1 cellular context compared by ENCODE assay signal in the genomic region with DNA sequence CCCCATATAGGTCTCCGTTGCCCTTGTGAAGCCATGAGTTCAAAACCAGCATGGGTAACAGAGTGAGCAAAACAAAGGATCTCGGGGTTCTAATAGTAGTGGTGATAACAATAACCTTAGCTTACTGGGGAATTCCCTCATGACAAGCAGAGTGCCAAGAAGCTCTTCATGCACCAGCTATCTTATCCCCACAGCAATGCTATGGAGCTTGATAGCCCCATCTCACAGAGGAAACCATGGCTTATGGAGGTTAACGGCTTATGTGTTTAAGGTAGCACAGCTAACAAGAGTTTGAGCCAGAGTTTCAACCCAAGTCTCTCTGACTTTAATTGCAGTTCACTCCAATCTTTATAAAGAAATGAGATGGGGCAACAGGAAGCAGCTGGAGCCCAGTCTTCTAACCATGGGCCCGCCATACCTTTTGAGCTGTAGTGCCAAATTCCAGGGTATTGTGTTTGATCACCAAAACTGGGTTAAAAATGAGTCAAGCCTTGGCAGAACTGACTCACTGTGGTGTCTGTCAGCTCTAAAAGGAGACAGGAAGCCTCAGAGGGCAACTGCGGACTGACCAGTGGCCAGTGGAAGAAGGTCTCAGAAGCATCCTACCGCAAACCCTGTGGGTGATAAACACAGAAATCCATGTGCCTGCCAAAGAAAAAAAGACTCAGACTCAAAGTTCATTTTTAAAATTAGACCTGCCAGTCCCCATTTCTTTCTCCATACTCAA.
TF ChIP-seq lines count a peak whose summit lies in the region.

No MANE protein-coding gene starts in this region.

TF ChIP-seq in K562, 482 proteins besides CTCF, POLR2A, EP300 and RAD21 (continued from another document and continues in another):
- no peak for TF ChIP-seq FOXO4 (CRISPR knock-in tag; IDR thresholded peaks at IDR 0.05)
- no peak for TF ChIP-seq ZNF445 (CRISPR knock-in tag; IDR thresholded peaks at IDR 0.05; ENCODE audit: low read depth)
- TF ChIP-seq, protein P1, sequence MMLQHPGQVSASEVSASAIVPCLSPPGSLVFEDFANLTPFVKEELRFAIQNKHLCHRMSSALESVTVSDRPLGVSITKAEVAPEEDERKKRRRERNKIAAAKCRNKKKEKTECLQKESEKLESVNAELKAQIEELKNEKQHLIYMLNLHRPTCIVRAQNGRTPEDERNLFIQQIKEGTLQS (IDR thresholded peaks at IDR 0.05) = 0 out of 2 replicates have a peak, but pooled peaks have one; percentile 25
- TF ChIP-seq, protein P1 (CRISPR knock-in tag; conservative IDR thresholded peaks at IDR 0.05) = no peak
- TF ChIP-seq, protein P2, sequence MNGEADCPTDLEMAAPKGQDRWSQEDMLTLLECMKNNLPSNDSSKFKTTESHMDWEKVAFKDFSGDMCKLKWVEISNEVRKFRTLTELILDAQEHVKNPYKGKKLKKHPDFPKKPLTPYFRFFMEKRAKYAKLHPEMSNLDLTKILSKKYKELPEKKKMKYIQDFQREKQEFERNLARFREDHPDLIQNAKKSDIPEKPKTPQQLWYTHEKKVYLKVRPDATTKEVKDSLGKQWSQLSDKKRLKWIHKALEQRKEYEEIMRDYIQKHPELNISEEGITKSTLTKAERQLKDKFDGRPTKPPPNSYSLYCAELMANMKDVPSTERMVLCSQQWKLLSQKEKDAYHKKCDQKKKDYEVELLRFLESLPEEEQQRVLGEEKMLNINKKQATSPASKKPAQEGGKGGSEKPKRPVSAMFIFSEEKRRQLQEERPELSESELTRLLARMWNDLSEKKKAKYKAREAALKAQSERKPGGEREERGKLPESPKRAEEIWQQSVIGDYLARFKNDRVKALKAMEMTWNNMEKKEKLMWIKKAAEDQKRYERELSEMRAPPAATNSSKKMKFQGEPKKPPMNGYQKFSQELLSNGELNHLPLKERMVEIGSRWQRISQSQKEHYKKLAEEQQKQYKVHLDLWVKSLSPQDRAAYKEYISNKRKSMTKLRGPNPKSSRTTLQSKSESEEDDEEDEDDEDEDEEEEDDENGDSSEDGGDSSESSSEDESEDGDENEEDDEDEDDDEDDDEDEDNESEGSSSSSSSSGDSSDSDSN (IDR thresholded peaks at IDR 0.05; ENCODE audit: borderline replicate concordance in 1 of 2, low read depth in 2 of 2, low read length in 2 of 2) = 0 out of 4 replicates have a peak, but pooled peaks of 1 of the 2 experiments have one; percentile 37
- no peak for TF ChIP-seq ZNF165 (CRISPR knock-in tag; IDR thresholded peaks at IDR 0.05; ENCODE audit: borderline replicate concordance)
- TF ChIP-seq ZNF431 (CRISPR knock-in tag; IDR thresholded peaks at IDR 0.05) = no peak
- TF ChIP-seq, protein P3, sequence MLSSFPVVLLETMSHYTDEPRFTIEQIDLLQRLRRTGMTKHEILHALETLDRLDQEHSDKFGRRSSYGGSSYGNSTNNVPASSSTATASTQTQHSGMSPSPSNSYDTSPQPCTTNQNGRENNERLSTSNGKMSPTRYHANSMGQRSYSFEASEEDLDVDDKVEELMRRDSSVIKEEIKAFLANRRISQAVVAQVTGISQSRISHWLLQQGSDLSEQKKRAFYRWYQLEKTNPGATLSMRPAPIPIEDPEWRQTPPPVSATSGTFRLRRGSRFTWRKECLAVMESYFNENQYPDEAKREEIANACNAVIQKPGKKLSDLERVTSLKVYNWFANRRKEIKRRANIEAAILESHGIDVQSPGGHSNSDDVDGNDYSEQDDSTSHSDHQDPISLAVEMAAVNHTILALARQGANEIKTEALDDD (IDR thresholded peaks at IDR 0.05) = peak; percentile 75; the same call in 1 of the 2 replicates
- TF ChIP-seq DPF2 (IDR thresholded peaks at IDR 0.05) = 0 out of 2 replicates have a peak, but pooled peaks have one; percentile 23
- TF ChIP-seq, protein P4, sequence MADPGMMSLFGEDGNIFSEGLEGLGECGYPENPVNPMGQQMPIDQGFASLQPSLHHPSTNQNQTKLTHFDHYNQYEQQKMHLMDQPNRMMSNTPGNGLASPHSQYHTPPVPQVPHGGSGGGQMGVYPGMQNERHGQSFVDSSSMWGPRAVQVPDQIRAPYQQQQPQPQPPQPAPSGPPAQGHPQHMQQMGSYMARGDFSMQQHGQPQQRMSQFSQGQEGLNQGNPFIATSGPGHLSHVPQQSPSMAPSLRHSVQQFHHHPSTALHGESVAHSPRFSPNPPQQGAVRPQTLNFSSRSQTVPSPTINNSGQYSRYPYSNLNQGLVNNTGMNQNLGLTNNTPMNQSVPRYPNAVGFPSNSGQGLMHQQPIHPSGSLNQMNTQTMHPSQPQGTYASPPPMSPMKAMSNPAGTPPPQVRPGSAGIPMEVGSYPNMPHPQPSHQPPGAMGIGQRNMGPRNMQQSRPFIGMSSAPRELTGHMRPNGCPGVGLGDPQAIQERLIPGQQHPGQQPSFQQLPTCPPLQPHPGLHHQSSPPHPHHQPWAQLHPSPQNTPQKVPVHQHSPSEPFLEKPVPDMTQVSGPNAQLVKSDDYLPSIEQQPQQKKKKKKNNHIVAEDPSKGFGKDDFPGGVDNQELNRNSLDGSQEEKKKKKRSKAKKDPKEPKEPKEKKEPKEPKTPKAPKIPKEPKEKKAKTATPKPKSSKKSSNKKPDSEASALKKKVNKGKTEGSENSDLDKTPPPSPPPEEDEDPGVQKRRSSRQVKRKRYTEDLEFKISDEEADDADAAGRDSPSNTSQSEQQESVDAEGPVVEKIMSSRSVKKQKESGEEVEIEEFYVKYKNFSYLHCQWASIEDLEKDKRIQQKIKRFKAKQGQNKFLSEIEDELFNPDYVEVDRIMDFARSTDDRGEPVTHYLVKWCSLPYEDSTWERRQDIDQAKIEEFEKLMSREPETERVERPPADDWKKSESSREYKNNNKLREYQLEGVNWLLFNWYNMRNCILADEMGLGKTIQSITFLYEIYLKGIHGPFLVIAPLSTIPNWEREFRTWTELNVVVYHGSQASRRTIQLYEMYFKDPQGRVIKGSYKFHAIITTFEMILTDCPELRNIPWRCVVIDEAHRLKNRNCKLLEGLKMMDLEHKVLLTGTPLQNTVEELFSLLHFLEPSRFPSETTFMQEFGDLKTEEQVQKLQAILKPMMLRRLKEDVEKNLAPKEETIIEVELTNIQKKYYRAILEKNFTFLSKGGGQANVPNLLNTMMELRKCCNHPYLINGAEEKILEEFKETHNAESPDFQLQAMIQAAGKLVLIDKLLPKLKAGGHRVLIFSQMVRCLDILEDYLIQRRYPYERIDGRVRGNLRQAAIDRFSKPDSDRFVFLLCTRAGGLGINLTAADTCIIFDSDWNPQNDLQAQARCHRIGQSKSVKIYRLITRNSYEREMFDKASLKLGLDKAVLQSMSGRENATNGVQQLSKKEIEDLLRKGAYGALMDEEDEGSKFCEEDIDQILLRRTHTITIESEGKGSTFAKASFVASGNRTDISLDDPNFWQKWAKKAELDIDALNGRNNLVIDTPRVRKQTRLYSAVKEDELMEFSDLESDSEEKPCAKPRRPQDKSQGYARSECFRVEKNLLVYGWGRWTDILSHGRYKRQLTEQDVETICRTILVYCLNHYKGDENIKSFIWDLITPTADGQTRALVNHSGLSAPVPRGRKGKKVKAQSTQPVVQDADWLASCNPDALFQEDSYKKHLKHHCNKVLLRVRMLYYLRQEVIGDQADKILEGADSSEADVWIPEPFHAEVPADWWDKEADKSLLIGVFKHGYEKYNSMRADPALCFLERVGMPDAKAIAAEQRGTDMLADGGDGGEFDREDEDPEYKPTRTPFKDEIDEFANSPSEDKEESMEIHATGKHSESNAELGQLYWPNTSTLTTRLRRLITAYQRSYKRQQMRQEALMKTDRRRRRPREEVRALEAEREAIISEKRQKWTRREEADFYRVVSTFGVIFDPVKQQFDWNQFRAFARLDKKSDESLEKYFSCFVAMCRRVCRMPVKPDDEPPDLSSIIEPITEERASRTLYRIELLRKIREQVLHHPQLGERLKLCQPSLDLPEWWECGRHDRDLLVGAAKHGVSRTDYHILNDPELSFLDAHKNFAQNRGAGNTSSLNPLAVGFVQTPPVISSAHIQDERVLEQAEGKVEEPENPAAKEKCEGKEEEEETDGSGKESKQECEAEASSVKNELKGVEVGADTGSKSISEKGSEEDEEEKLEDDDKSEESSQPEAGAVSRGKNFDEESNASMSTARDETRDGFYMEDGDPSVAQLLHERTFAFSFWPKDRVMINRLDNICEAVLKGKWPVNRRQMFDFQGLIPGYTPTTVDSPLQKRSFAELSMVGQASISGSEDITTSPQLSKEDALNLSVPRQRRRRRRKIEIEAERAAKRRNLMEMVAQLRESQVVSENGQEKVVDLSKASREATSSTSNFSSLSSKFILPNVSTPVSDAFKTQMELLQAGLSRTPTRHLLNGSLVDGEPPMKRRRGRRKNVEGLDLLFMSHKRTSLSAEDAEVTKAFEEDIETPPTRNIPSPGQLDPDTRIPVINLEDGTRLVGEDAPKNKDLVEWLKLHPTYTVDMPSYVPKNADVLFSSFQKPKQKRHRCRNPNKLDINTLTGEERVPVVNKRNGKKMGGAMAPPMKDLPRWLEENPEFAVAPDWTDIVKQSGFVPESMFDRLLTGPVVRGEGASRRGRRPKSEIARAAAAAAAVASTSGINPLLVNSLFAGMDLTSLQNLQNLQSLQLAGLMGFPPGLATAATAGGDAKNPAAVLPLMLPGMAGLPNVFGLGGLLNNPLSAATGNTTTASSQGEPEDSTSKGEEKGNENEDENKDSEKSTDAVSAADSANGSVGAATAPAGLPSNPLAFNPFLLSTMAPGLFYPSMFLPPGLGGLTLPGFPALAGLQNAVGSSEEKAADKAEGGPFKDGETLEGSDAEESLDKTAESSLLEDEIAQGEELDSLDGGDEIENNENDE (IDR thresholded peaks at IDR 0.05; ENCODE audit: low read depth, low read length) = no peak
- TF ChIP-seq MXI1 (IDR thresholded peaks at IDR 0.05; ENCODE audit: low read depth, low read length) = no peak
- no peak for TF ChIP-seq CHD4 (IDR thresholded peaks at IDR 0.05; ENCODE audit: insufficient read depth, insufficient replicate concordance, low read depth, low read length, poor library complexity, severe bottlenecking)
- TF ChIP-seq ZC3H8 (IDR thresholded peaks at IDR 0.05) = no peak
- no peak for TF ChIP-seq LEF1 (IDR thresholded peaks at IDR 0.05)
- peak; percentile 23; the same call in 1 of the 2 replicates for TF ChIP-seq DMBX1 (CRISPR knock-in tag; IDR thresholded peaks at IDR 0.05; ENCODE audit: borderline replicate concordance)
- TF ChIP-seq, protein P5, sequence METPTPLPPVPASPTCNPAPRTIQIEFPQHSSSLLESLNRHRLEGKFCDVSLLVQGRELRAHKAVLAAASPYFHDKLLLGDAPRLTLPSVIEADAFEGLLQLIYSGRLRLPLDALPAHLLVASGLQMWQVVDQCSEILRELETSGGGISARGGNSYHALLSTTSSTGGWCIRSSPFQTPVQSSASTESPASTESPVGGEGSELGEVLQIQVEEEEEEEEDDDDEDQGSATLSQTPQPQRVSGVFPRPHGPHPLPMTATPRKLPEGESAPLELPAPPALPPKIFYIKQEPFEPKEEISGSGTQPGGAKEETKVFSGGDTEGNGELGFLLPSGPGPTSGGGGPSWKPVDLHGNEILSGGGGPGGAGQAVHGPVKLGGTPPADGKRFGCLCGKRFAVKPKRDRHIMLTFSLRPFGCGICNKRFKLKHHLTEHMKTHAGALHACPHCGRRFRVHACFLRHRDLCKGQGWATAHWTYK (CRISPR knock-in tag; IDR thresholded peaks at IDR 0.05) = no peak
- TF ChIP-seq ARID1B (IDR thresholded peaks at IDR 0.05) = peak; percentile 53
- TF ChIP-seq, protein P6, sequence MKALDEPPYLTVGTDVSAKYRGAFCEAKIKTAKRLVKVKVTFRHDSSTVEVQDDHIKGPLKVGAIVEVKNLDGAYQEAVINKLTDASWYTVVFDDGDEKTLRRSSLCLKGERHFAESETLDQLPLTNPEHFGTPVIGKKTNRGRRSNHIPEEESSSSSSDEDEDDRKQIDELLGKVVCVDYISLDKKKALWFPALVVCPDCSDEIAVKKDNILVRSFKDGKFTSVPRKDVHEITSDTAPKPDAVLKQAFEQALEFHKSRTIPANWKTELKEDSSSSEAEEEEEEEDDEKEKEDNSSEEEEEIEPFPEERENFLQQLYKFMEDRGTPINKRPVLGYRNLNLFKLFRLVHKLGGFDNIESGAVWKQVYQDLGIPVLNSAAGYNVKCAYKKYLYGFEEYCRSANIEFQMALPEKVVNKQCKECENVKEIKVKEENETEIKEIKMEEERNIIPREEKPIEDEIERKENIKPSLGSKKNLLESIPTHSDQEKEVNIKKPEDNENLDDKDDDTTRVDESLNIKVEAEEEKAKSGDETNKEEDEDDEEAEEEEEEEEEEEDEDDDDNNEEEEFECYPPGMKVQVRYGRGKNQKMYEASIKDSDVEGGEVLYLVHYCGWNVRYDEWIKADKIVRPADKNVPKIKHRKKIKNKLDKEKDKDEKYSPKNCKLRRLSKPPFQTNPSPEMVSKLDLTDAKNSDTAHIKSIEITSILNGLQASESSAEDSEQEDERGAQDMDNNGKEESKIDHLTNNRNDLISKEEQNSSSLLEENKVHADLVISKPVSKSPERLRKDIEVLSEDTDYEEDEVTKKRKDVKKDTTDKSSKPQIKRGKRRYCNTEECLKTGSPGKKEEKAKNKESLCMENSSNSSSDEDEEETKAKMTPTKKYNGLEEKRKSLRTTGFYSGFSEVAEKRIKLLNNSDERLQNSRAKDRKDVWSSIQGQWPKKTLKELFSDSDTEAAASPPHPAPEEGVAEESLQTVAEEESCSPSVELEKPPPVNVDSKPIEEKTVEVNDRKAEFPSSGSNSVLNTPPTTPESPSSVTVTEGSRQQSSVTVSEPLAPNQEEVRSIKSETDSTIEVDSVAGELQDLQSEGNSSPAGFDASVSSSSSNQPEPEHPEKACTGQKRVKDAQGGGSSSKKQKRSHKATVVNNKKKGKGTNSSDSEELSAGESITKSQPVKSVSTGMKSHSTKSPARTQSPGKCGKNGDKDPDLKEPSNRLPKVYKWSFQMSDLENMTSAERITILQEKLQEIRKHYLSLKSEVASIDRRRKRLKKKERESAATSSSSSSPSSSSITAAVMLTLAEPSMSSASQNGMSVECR (CRISPR knock-in tag; IDR thresholded peaks at IDR 0.05) = no peak
- TF ChIP-seq EHMT2 (IDR thresholded peaks at IDR 0.05) = 0 out of 2 replicates have a peak, but pooled peaks have one; percentile 40
- TF ChIP-seq TOE1 (IDR thresholded peaks at IDR 0.05; ENCODE audit: borderline replicate concordance) = no peak
- no peak for TF ChIP-seq TOE1 (CRISPR knock-in tag; IDR thresholded peaks at IDR 0.05; ENCODE audit: borderline replicate concordance, low read depth)
- no peak for TF ChIP-seq PML (IDR thresholded peaks at IDR 0.05; ENCODE audit: low read length)
